10 cellular contexts compared by ENCODE assay signal in genomic region chrX:45445745-45446412, GRCh38.
DNase-seq lines count a peak whose midpoint lies in the region; ATAC-seq and TF ChIP-seq lines count a peak whose summit lies in the region.
"Had no signal": no experiment of that assay in that cellular context is flagged by ENCODE, and none has a peak within 500 bp of the region (broad histone marks: within the 10 kb centered on the region; RNA-seq: fewer than 3 reads in every experiment).

No MANE protein-coding gene starts in this region.

- H3K27ac ChIP-seq in suprapubic skin, result no peak overlapping the region
- H3K27ac ChIP-seq: neutrophil had no signal

- no peaks in the 10 kb centered on the region for H3K36me3 ChIP-seq in suprapubic skin
- H3K36me3 ChIP-seq: neutrophil had no signal

- no peak overlapping the region for H3K4me3 ChIP-seq in suprapubic skin

- no peaks in the 10 kb centered on the region for H3K4me1 ChIP-seq in suprapubic skin

- TF ChIP-seq CTCF in suprapubic skin (IDR thresholded peaks at IDR 0.05), result no peak

- no peak for ATAC-seq in HG03045 (IDR thresholded peaks at IDR 0.05; ENCODE audit: unreplicated experiment)

- no peak for TF ChIP-seq POLR2A in suprapubic skin (IDR thresholded peaks at IDR 0.05)

- 62% methylated on average over 2 of the region's 2 CpGs for WGBS in suprapubic skin

- DNase-seq in AG20443 (ENCODE audit: low spot score) (peak; percentile 33), KBM-7 (peak; percentile 61), amniotic epithelial cell (ENCODE audit: low read depth) (peak; percentile 87), left kidney (ENCODE audit: low read depth, low spot score) (peak; percentile 24), DMS153 treated with DMSO at 0.1 percent for 48 hours (lab: John Stamatoyannopoulos, UW; ENCODE audit: unreplicated experiment) (no peak), suprapubic skin (ENCODE audit: low spot score in 2 of 2) (no peak), DMS79 (lab: John Stamatoyannopoulos, UW) (no peak)
- DNase-seq: GDM1 had no signal

- H3K27me3 ChIP-seq in suprapubic skin, result no peaks in the 10 kb centered on the region
- H3K27me3 ChIP-seq: neutrophil had no signal

- no peaks in the 10 kb centered on the region for H3K9me3 ChIP-seq in suprapubic skin
- H3K9me3 ChIP-seq: neutrophil had no signal

- in situ Hi-C loops in KBM-7 (cut with MboI; ENCODE audit: low pct_unique_long_range_greater_than_20kb, low sequenced_read_pairs), result no loop called here

- TF ChIP-seq EP300 in suprapubic skin (IDR thresholded peaks at IDR 0.05), result no peak

Comparison
In these comparisons a context has a peak if more than half of its experiments do, and no peak if none do; other contexts are left out.
1. DNase-seq: peak in AG20443 (single experiment), KBM-7 (single experiment), amniotic epithelial cell (single experiment) and left kidney (single experiment); none in DMS153 treated with DMSO at 0.1 percent for 48 hours (single experiment), suprapubic skin (0 of 2) and DMS79 (single experiment).